Comparison of ENCODE assay signal across 13 cellular contexts in the genomic region with DNA sequence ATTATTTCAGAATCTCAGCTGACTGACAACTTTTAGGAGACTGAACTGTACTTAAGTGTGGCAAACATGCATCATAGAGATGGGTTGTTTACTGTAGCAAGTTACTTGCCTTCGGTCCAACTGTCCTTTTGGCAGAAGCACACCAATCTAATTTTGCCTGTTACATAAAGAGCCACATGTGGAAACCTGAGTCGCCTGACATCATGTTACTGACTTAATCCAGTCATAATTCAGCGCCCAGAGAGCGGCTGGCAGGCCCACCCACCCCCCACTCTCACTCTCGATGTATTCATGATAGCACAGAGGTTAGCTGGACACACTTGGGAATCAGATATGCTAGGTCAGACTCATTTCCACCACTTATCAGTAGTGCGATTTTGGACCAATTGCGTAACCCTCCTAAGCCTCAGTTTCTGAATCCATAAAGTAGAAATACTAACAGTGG. TPM values are rescaled to one million over a fixed set of nuclear protein-coding genes. Genes with fewer than 3 reads are reported as not detected.
DNase-seq lines count a peak whose midpoint lies in the region; ATAC-seq and TF ChIP-seq lines count a peak whose summit lies in the region.
"Had no signal": no experiment of that assay in that cellular context is flagged by ENCODE, and none has a peak within 500 bp of the region (broad histone marks: within the 10 kb centered on the region; RNA-seq: fewer than 3 reads in every experiment).

No MANE protein-coding gene starts in this region.

- no peak overlapping the region for H3K27ac ChIP-seq in WERI-Rb-1
- H3K27ac ChIP-seq in layer of hippocampus (ENCODE audit: low read depth, low read length), result peak overlapping the region; percentile 77

- TF ChIP-seq POLR2A in erythroblast (IDR thresholded peaks at IDR 0.05; ENCODE audit: low read length), result no peak

- DNase-seq in A172 (ENCODE audit: low spot score), result peak; percentile 23
- peak; percentile 39 for DNase-seq in HFFc6
- peak; percentile 52 for DNase-seq in WERI-Rb-1
- no peak for DNase-seq in activated effector memory CD4-positive, alpha-beta T cell treated with Interleukin-2 at 50 U/mL for 16 hours
- no peak for DNase-seq in erythroblast (lab: John Stamatoyannopoulos, UW)
- DNase-seq in NCI-H2227 (lab: John Stamatoyannopoulos, UW; ENCODE audit: unreplicated experiment), result no peak
- DNase-seq: activated CD4-positive, alpha-beta T cell treated with anti-CD3 and anti-CD28 coated beads, Interleukin-2, amount 10 ng/mL, durations not matched to agents 24 days and 14 days; amniotic stem cell; C1 segment of cervical spinal cord; mesendoderm; stimulated activated naive CD4-positive, alpha-beta T cell treated with Interleukin-2 at 50 U/mL for 16 hours had no signal

- peaks cover 87% of the 10 kb centered on the region for H3K4me1 Mint-ChIP-seq in HFFc6 (ENCODE audit: low read depth)

- no peaks in the 10 kb centered on the region for H3K9me3 ChIP-seq in WERI-Rb-1 (ENCODE audit: severe bottlenecking)

- H3K27me3 Mint-ChIP-seq in HFFc6 (ENCODE audit: insufficient read depth), result peaks cover 1% of the 10 kb centered on the region; the same call in 1 of the 2 replicates

- no peak for ATAC-seq in HG02763 (IDR thresholded peaks at IDR 0.05; ENCODE audit: unreplicated experiment)

- H3K4me3 Mint-ChIP-seq in HFFc6, result peak overlapping the region; percentile 18
- H3K4me3 Mint-ChIP-seq: activated CD4-positive, alpha-beta T cell treated with anti-CD3 and anti-CD28 coated beads, Interleukin-2, amount 10 ng/mL, durations not matched to agents 24 days and 14 days had no signal

- peak overlapping the region; percentile 51 for H3K27ac Mint-ChIP-seq in HFFc6
- H3K27ac Mint-ChIP-seq: activated CD4-positive, alpha-beta T cell treated with anti-CD3 and anti-CD28 coated beads, Interleukin-2, amount 10 ng/mL, durations not matched to agents 24 days and 14 days had no signal

- H3K27me3 ChIP-seq in WERI-Rb-1 (ENCODE audit: insufficient read depth, low read depth, severe bottlenecking), result no peaks in the 10 kb centered on the region
- H3K27me3 ChIP-seq in layer of hippocampus (ENCODE audit: control insufficient read depth, insufficient read depth, low read length), result no peaks in the 10 kb centered on the region

- no peak for TF ChIP-seq CTCF in HFFc6 (IDR thresholded peaks at IDR 0.05)
- TF ChIP-seq CTCF in WERI-Rb-1 (IDR thresholded peaks at IDR 0.05; ENCODE audit: low read depth, low read length), result no peak

- no peaks in the 10 kb centered on the region for H3K9me3 Mint-ChIP-seq in HFFc6
- H3K9me3 Mint-ChIP-seq: activated CD4-positive, alpha-beta T cell treated with anti-CD3 and anti-CD28 coated beads, Interleukin-2, amount 10 ng/mL, durations not matched to agents 24 days and 14 days had no signal

- H3K4me3 ChIP-seq in WERI-Rb-1 (ENCODE audit: low read depth, low read length), result no peak overlapping the region

- no peaks in the 10 kb centered on the region; the same call in 1 of the 2 replicates for H3K36me3 Mint-ChIP-seq in HFFc6 (ENCODE audit: low read depth)

- no peaks in the 10 kb centered on the region for H3K36me3 ChIP-seq in WERI-Rb-1

RNA-seq across cellular contexts. Expression of gene CAPZA2, which starts 57.3 kb away (rescaled TPM):
- 201 and 225 TPM in 2 replicates for total RNA-seq in A172 (2014; rRNA removed; shearing (Covaris generic))
- 100 to 1,000 TPM; 216 to 311 (median 275) TPM for total RNA-seq in HFFc6 (2021; fragmentation: NEBNext Ultra II Directional; extraction: Animal tissue kit (Norgen Biotek cat#: 25700))

Comparison
In these comparisons a context has a peak if more than half of its experiments do, and no peak if none do; other contexts are left out.
1. DNase-seq: peak in A172 (single experiment), HFFc6 (single experiment) and WERI-Rb-1 (single experiment); none in activated effector memory CD4-positive, alpha-beta T cell treated with Interleukin-2 at 50 U/mL for 16 hours (single experiment), erythroblast (0 of 2) and NCI-H2227 (single experiment).